ENCODE assay signal across 1 cellular context in the genomic region with DNA sequence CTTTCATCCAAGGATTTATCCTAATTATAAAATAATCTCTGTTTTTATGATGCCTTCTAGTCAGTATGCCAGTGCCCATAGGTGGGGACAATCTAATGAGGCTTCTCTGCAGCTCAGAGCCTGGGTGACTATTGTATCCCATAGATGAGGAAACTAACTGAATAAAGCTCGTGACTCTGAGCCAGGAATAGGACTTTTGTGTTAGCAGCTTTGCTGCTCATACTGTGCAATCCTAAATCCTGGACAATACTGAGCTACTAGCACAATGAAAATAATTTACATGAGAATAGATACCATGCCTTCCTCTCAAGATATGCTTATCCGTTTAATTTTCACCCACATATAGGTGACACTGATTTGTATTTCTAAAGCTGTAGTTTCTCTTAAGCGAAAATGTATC.
TF ChIP-seq lines count a peak whose summit lies in the region.

No MANE protein-coding gene starts in this region.

TF ChIP-seq in endothelial cell of umbilical vein, 7 proteins besides CTCF, POLR2A, EP300 and RAD21:
- TF ChIP-seq MYC (IDR thresholded peaks at IDR 0.05; ENCODE audit: low read depth, low read length): no peak
- no peak for TF ChIP-seq FOS (IDR thresholded peaks at IDR 0.05; ENCODE audit: borderline replicate concordance, insufficient read depth, low read length)
- no peak for TF ChIP-seq GATA2 (IDR thresholded peaks at IDR 0.05; ENCODE audit: insufficient read depth, insufficient read length, low read depth, low read length)
- TF ChIP-seq EZH2 (IDR thresholded peaks at IDR 0.05; ENCODE audit: borderline replicate concordance, low read depth, low read length, severe bottlenecking): no peak
- TF ChIP-seq, protein P1, sequence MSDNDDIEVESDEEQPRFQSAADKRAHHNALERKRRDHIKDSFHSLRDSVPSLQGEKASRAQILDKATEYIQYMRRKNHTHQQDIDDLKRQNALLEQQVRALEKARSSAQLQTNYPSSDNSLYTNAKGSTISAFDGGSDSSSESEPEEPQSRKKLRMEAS (IDR thresholded peaks at IDR 0.05; ENCODE audit: insufficient read depth, insufficient read length): no peak
- TF ChIP-seq JUN (IDR thresholded peaks at IDR 0.05; ENCODE audit: borderline replicate concordance, insufficient read depth, insufficient read length, low read depth): no peak
- no peak for TF ChIP-seq POLR2AphosphoS5 (IDR thresholded peaks at IDR 0.05; ENCODE audit: insufficient read depth, low read depth, low read length)
